In genomic region chr5:168607946-168608345, GRCh38 we compare ENCODE assay signal across 15 cellular contexts. TPM values are rescaled to one million over a fixed set of nuclear protein-coding genes. Genes with fewer than 3 reads are reported as not detected.
DNase-seq lines count a peak whose midpoint lies in the region; ATAC-seq and TF ChIP-seq lines count a peak whose summit lies in the region.
"Had no signal": no experiment of that assay in that cellular context is flagged by ENCODE, and none has a peak within 500 bp of the region (broad histone marks: within the 10 kb centered on the region; RNA-seq: fewer than 3 reads in every experiment).

No MANE protein-coding gene starts in this region.

- no peak overlapping the region for H2AFZ ChIP-seq in osteoblast (ENCODE audit: low read length)

- TF ChIP-seq CTCF in osteoblast (IDR thresholded peaks at IDR 0.05; ENCODE audit: extremely low read depth, low read depth, low read length), result no peak

- H3K4me1 ChIP-seq in osteoblast (ENCODE audit: insufficient read depth, low read length), result peaks cover 14% of the 10 kb centered on the region
- H3K4me1 ChIP-seq: colonic mucosa had no signal

- H4K20me1 ChIP-seq in osteoblast (ENCODE audit: insufficient read depth, low read length), result no peaks in the 10 kb centered on the region

- peak; percentile 25 for DNase-seq in activated naive CD4-positive, alpha-beta T cell treated with anti-CD3 and anti-CD28 coated beads for 36 hours
- DNase-seq in activated naive CD4-positive, alpha-beta T cell treated with anti-CD3 and anti-CD28 coated beads, Interleukin-2, amount 50 U/mL, for 16 hours, result no peak
- DNase-seq in osteoblast (ENCODE audit: insufficient read length, low spot score, missing footprints) (no peak), SHP77 (lab: John Stamatoyannopoulos, UW) (no peak)
- DNase-seq: activated CD4-positive, CD25-positive, alpha-beta regulatory T cell; colonic mucosa; mammary epithelial cell; NCI-H1048; NCI-H2227 treated with DMSO at 0.1 percent for 48 hours; PC-3; SW 1271 had no signal

- no peaks in the 10 kb centered on the region for H3K9me3 Mint-ChIP-seq in activated naive CD4-positive, alpha-beta T cell treated with anti-CD3 and anti-CD28 coated beads for 36 hours
- no peaks in the 10 kb centered on the region for H3K9me3 Mint-ChIP-seq in stimulated activated memory B cell treated with anti-CD40 and anti-IgM and Interleukin-4, amounts not matched to agents 10 μg/mL and 1 μg/mL and 100 μg/mL, for 72 hours

- H3K4me1 Mint-ChIP-seq in activated naive CD4-positive, alpha-beta T cell treated with anti-CD3 and anti-CD28 coated beads for 36 hours (ENCODE audit: low read depth), result peaks cover 12% of the 10 kb centered on the region
- peaks cover 4% of the 10 kb centered on the region for H3K4me1 Mint-ChIP-seq in stimulated activated memory B cell treated with anti-CD40 and anti-IgM and Interleukin-4, amounts not matched to agents 10 μg/mL and 1 μg/mL and 100 μg/mL, for 72 hours

- intact Hi-C loops in activated naive CD4-positive, alpha-beta T cell treated with anti-CD3 and anti-CD28 coated beads for 36 hours (cut with micrococcal nuclease), result loop anchor here (1.0 kb wide), 1 partner anchor 29 kb away; the partner anchor contains the start of gene PANK3

- peak overlapping the region; percentile 30 for H3K27ac Mint-ChIP-seq in activated naive CD4-positive, alpha-beta T cell treated with anti-CD3 and anti-CD28 coated beads for 36 hours
- no peak overlapping the region for H3K27ac Mint-ChIP-seq in stimulated activated memory B cell treated with anti-CD40 and anti-IgM and Interleukin-4, amounts not matched to agents 10 μg/mL and 1 μg/mL and 100 μg/mL, for 72 hours

- H3K9me3 ChIP-seq in osteoblast (ENCODE audit: low read depth, low read length), result no peaks in the 10 kb centered on the region
- H3K9me3 ChIP-seq: colonic mucosa had no signal

- peak; percentile 75 for ATAC-seq in GM21619 (IDR thresholded peaks at IDR 0.05; ENCODE audit: unreplicated experiment)
- peak; percentile 52 for ATAC-seq in HG03571 (IDR thresholded peaks at IDR 0.05; ENCODE audit: unreplicated experiment)
- peak; percentile 67 for ATAC-seq in stimulated activated memory B cell treated with anti-CD40 and anti-IgM and Interleukin-4, amounts not matched to agents 10 μg/mL and 1 μg/mL and 100 μg/mL, for 72 hours
- no peak for ATAC-seq in GM21737 (IDR thresholded peaks at IDR 0.05; ENCODE audit: unreplicated experiment)
- ATAC-seq: PC-3 had no signal

- no peak overlapping the region for H3K4me2 ChIP-seq in osteoblast (ENCODE audit: insufficient read depth, low read length)

- no peaks in the 10 kb centered on the region for H3K27me3 Mint-ChIP-seq in activated naive CD4-positive, alpha-beta T cell treated with anti-CD3 and anti-CD28 coated beads for 36 hours (ENCODE audit: low read depth)
- H3K27me3 Mint-ChIP-seq in stimulated activated memory B cell treated with anti-CD40 and anti-IgM and Interleukin-4, amounts not matched to agents 10 μg/mL and 1 μg/mL and 100 μg/mL, for 72 hours, result peaks cover 31% of the 10 kb centered on the region

- H3K4me3 Mint-ChIP-seq in activated naive CD4-positive, alpha-beta T cell treated with anti-CD3 and anti-CD28 coated beads for 36 hours, result no peak overlapping the region
- no peak overlapping the region for H3K4me3 Mint-ChIP-seq in stimulated activated memory B cell treated with anti-CD40 and anti-IgM and Interleukin-4, amounts not matched to agents 10 μg/mL and 1 μg/mL and 100 μg/mL, for 72 hours

- H3K36me3 ChIP-seq in osteoblast (ENCODE audit: insufficient read depth, low read length), result no peaks in the 10 kb centered on the region
- H3K36me3 ChIP-seq: colonic mucosa had no signal

- H3K4me3 ChIP-seq in osteoblast (ENCODE audit: insufficient read depth, low read length), result no peak overlapping the region
- H3K4me3 ChIP-seq: colonic mucosa had no signal

- H3K36me3 Mint-ChIP-seq in activated naive CD4-positive, alpha-beta T cell treated with anti-CD3 and anti-CD28 coated beads for 36 hours (ENCODE audit: low read depth), result no peaks in the 10 kb centered on the region
- no peaks in the 10 kb centered on the region for H3K36me3 Mint-ChIP-seq in stimulated activated memory B cell treated with anti-CD40 and anti-IgM and Interleukin-4, amounts not matched to agents 10 μg/mL and 1 μg/mL and 100 μg/mL, for 72 hours

- no peak overlapping the region for H3K27ac ChIP-seq in osteoblast (ENCODE audit: low read depth, low read length)
- H3K27ac ChIP-seq: colonic mucosa had no signal

- H3K27me3 ChIP-seq in osteoblast (ENCODE audit: insufficient read depth, low read length), result no peaks in the 10 kb centered on the region
- H3K27me3 ChIP-seq: colonic mucosa had no signal

- no peaks in the 10 kb centered on the region for H3K79me2 ChIP-seq in osteoblast (ENCODE audit: insufficient read depth, low read length)

- CTCF ChIA-PET in activated naive CD4-positive, alpha-beta T cell treated with anti-CD3 and anti-CD28 coated beads for 36 hours (lab: Charles Lee), result no interaction called here

RNA-seq across cellular contexts. Expression of gene PANK3, which starts 28.8 kb away (rescaled TPM):
- 10 to 100 TPM; 44.9 to 45.1 TPM for total RNA-seq in activated naive CD4-positive, alpha-beta T cell treated with anti-CD3 and anti-CD28 coated beads for 36 hours
- 57.5 and 60.4 TPM in 2 replicates for total RNA-seq in osteoblast
